ENCODE assay signal across 9 cellular contexts in the genomic region with DNA sequence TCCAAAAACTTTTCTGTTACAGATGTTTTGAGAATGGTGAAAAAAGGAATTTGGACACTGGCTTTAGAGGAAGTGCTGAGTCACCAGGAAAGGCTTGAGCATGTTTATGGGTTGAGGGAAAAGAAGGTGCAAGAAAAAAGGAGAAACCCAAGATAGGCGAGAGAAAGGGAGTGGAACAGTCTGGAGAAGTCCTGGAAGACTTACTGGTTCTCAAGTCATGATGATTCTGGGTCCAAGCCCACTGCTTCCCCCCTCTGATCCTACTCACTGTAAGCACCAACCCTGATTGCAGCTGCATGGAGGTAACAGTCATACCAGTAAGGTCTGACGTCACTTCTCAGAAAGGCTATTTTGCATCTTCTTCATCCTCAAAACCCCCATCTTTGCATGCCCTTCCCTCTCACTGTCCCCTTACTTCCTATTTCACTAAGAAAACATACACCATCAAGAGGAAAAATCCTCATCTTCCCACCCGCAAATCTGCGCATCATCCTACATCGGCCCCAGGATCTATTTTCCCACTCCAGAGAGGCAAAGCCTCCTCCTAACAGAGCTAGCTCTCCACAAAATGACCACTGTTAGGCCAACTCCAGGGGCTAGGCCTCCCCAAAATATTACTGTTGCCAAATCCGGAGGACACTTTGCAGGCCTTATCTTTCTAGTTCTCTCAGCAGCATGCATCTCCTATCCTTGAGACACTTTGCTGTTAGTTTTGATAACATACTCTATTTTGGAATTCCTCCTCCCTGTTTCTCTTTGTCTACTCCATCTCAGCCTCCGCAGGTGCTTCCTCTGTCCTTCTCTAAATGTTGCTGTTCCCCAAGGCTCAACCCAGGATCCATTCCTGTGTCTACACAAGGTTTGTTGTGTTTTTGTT. TPM values are rescaled to one million over a fixed set of nuclear protein-coding genes. Genes with fewer than 3 reads are reported as not detected.
DNase-seq lines count a peak whose midpoint lies in the region; ATAC-seq and TF ChIP-seq lines count a peak whose summit lies in the region.
"Had no signal": no experiment of that assay in that cellular context is flagged by ENCODE, and none has a peak within 500 bp of the region (broad histone marks: within the 10 kb centered on the region; RNA-seq: fewer than 3 reads in every experiment).

No MANE protein-coding gene starts in this region.

- TF ChIP-seq CTCF in mesothelial cell of epicardium (IDR thresholded peaks at IDR 0.05; ENCODE audit: unreplicated experiment) = no peak

- H3K27me3 ChIP-seq in Karpas-422 (ENCODE audit: low read length) (no peaks in the 10 kb centered on the region), iPS-20b (ENCODE audit: insufficient read depth, low read length) (no peaks in the 10 kb centered on the region)

- peaks cover 21% of the 10 kb centered on the region for H3K79me2 ChIP-seq in Karpas-422 (ENCODE audit: low read length)

- H3K9me3 ChIP-seq in Karpas-422 (ENCODE audit: low read length) (no peaks in the 10 kb centered on the region), iPS-20b (ENCODE audit: insufficient read depth, low read depth, low read length) (no peaks in the 10 kb centered on the region), T-helper 17 cell (ENCODE audit: control insufficient read depth, low read length, poor library complexity, severe bottlenecking) (no peaks in the 10 kb centered on the region)

- no peaks in the 10 kb centered on the region for H3K9me2 ChIP-seq in Karpas-422 (replicated peaks; ENCODE audit: insufficient read depth, low read length)

- H3K4me1 Mint-ChIP-seq in mesothelial cell of epicardium = peaks cover 16% of the 10 kb centered on the region
- H3K4me1 Mint-ChIP-seq in T-helper 17 cell = peaks cover 54% of the 10 kb centered on the region

- H3K9ac ChIP-seq in Karpas-422 (ENCODE audit: low read length) (peak overlapping the region; percentile 57), iPS-20b (ENCODE audit: low read depth, low read length) (0 out of 2 replicates have a peak overlapping the region, but pooled peaks have one; percentile 15)

- ATAC-seq in GM18498 (IDR thresholded peaks at IDR 0.05; ENCODE audit: unreplicated experiment) (peak; percentile 27), GM21515 (IDR thresholded peaks at IDR 0.05; ENCODE audit: unreplicated experiment) (peak; percentile 46), T-helper 17 cell (no peak)

- peak; percentile 88 for DNase-seq in Karpas-422
- no peak for DNase-seq in mesothelial cell of epicardium (ENCODE audit: low spot score in 2 of 2, unreplicated experiment in 2 of 2)
- DNase-seq in T1000 (lab: John Stamatoyannopoulos, UW) = no peak
- no peak for DNase-seq in T-helper 17 cell
- no peak for DNase-seq in mucosa of gallbladder (ENCODE audit: low spot score)
- DNase-seq: SW 1271 had no signal

- peak overlapping the region; percentile 81 for H3K27ac ChIP-seq in Karpas-422 (ENCODE audit: low read length)
- H3K27ac ChIP-seq in iPS-20b (ENCODE audit: low read length) = no peak overlapping the region

- H3K4me3 ChIP-seq in Karpas-422 (ENCODE audit: low read length) = peak overlapping the region; percentile 65
- no peak overlapping the region for H3K4me3 ChIP-seq in iPS-20b (ENCODE audit: low read length)

- peak overlapping the region; percentile 79 for H3K4me2 ChIP-seq in Karpas-422 (ENCODE audit: low read depth, low read length, poor library complexity, severe bottlenecking)

- H3K4me1 ChIP-seq in Karpas-422 (ENCODE audit: low read length) = peaks cover 52% of the 10 kb centered on the region
- peaks cover 5% of the 10 kb centered on the region for H3K4me1 ChIP-seq in iPS-20b (ENCODE audit: insufficient read depth, low read length)

- H3K9me3 Mint-ChIP-seq in mesothelial cell of epicardium = peaks cover 6% of the 10 kb centered on the region

- no peak overlapping the region; the same call in 1 of the 2 replicates for H2AFZ ChIP-seq in Karpas-422 (ENCODE audit: low read length)

- H3K36me3 Mint-ChIP-seq in mesothelial cell of epicardium (no peaks in the 10 kb centered on the region), T-helper 17 cell (ENCODE audit: low read depth) (peaks cover 4% of the 10 kb centered on the region)

- no peak overlapping the region for H3K4me3 Mint-ChIP-seq in mesothelial cell of epicardium
- no peak overlapping the region for H3K4me3 Mint-ChIP-seq in T-helper 17 cell

- H3K36me3 ChIP-seq in Karpas-422 (ENCODE audit: insufficient read depth, low read length) (no peaks in the 10 kb centered on the region), iPS-20b (ENCODE audit: insufficient read depth, low read depth, low read length) (no peaks in the 10 kb centered on the region)

- H3K27ac Mint-ChIP-seq in mesothelial cell of epicardium (no peak overlapping the region), T-helper 17 cell (no peak overlapping the region)

- peaks cover 9% of the 10 kb centered on the region; the same call in 1 of the 2 replicates for H4K20me1 ChIP-seq in Karpas-422 (ENCODE audit: insufficient read depth, low read depth, low read length)

- no peaks in the 10 kb centered on the region for H3K27me3 Mint-ChIP-seq in mesothelial cell of epicardium (ENCODE audit: low read depth)
- H3K27me3 Mint-ChIP-seq in T-helper 17 cell = no peaks in the 10 kb centered on the region

RNA-seq across cellular contexts. Expression of a gene that starts 3.2 kb away (rescaled TPM):
- 331 and 337 TPM in 2 replicates for total RNA-seq in Karpas-422 (2014; rRNA removed; shearing (Covaris generic); ENCODE audit: low replicate concordance)
- total RNA-seq in mesothelial cell of epicardium = 60.2 to 74.1 TPM (median 62.3 TPM) in 3 replicates
- total RNA-seq in T-helper 17 cell = 10 to 100 TPM; 65.6 to 81.0 TPM
- total RNA-seq in mucosa of gallbladder = 103 TPM
